Comparison of ENCODE assay signal across 7 cellular contexts in genomic region chr10:32446701-32447406, GRCh38. TPM values are rescaled to one million over a fixed set of nuclear protein-coding genes. Genes with fewer than 3 reads are reported as not detected.
DNase-seq lines count a peak whose midpoint lies in the region; ATAC-seq and TF ChIP-seq lines count a peak whose summit lies in the region.

No MANE protein-coding gene starts in this region.

- no peaks in the 10 kb centered on the region for H3K36me3 Mint-ChIP-seq in neural progenitor cell

- H3K27me3 ChIP-seq in HUES6 (ENCODE audit: control insufficient read depth, insufficient read depth, low read length): peaks cover 2% of the 10 kb centered on the region; the same call in 1 of the 2 replicates
- H3K27me3 ChIP-seq in neural progenitor cell: no peaks in the 10 kb centered on the region

- peak overlapping the region; percentile 69; the same call in 1 of the 2 replicates for H3K27ac ChIP-seq in HUES6 (ENCODE audit: low read depth, low read length)
- H3K27ac ChIP-seq in VCaP: peak overlapping the region; percentile 93
- H3K27ac ChIP-seq in neural progenitor cell: no peak overlapping the region

- H3K36me3 ChIP-seq in HUES6 (ENCODE audit: control insufficient read depth, insufficient read depth, low read length) (no peaks in the 10 kb centered on the region), neural progenitor cell (no peaks in the 10 kb centered on the region)

- peak overlapping the region; percentile 98 for H3K27ac Mint-ChIP-seq in neural progenitor cell

- TF ChIP-seq CTCF in VCaP (conservative IDR thresholded peaks at IDR 0.05) (no peak), fibroblast of villous mesenchyme (IDR thresholded peaks at IDR 0.05; ENCODE audit: insufficient read depth, low read depth, low read length) (no peak), neural progenitor cell (IDR thresholded peaks at IDR 0.05) (no peak)

- H3K9me3 ChIP-seq in HUES6 (ENCODE audit: control insufficient read depth, insufficient read depth, low read depth, low read length) (no peaks in the 10 kb centered on the region), neural progenitor cell (ENCODE audit: low read depth) (no peaks in the 10 kb centered on the region)

- H3K4me1 ChIP-seq in HUES6 (ENCODE audit: control insufficient read depth, insufficient read depth, low read length) (no peaks in the 10 kb centered on the region), neural progenitor cell (peaks cover 5% of the 10 kb centered on the region)

- no peaks in the 10 kb centered on the region for H3K27me3 Mint-ChIP-seq in neural progenitor cell (ENCODE audit: insufficient read depth, low read depth)

- no peaks in the 10 kb centered on the region for H3K79me2 ChIP-seq in neural progenitor cell (ENCODE audit: low read depth)

- peaks cover 3% of the 10 kb centered on the region for H3K9me3 Mint-ChIP-seq in neural progenitor cell

- DNase-seq in EH (ENCODE audit: low read depth): peak; percentile 41
- peak; percentile 4 for DNase-seq in fibroblast of villous mesenchyme (ENCODE audit: low read depth)
- no peak for DNase-seq in neural progenitor cell (ENCODE audit: low spot score)
- no peak for DNase-seq in NCI-H1930 (lab: John Stamatoyannopoulos, UW)

- peaks cover 13% of the 10 kb centered on the region for H3F3A ChIP-seq in neural progenitor cell (ENCODE audit: low read depth)

- H3K4me3 ChIP-seq in HUES6 (ENCODE audit: low read depth, low read length) (peak overlapping the region; percentile 75), fibroblast of villous mesenchyme (ENCODE audit: low read depth, low read length) (peak overlapping the region; percentile 66), neural progenitor cell (peak overlapping the region; percentile 58)

- ATAC-seq in HG03280 (IDR thresholded peaks at IDR 0.05; ENCODE audit: unreplicated experiment): no peak

- H3K9ac ChIP-seq in HUES6 (ENCODE audit: low read length) (peak overlapping the region; percentile 71), neural progenitor cell (no peak overlapping the region)

- no peaks in the 10 kb centered on the region for H4K20me1 ChIP-seq in neural progenitor cell (ENCODE audit: low read depth)

- peak overlapping the region; percentile 89 for H3K4me3 Mint-ChIP-seq in neural progenitor cell

- H3K4me1 Mint-ChIP-seq in neural progenitor cell: peaks cover 14% of the 10 kb centered on the region

- peak overlapping the region; percentile 84 for H3K4me2 ChIP-seq in neural progenitor cell

- H2AFZ ChIP-seq in neural progenitor cell (replicated peaks): peak overlapping the region; percentile 94

RNA-seq across cellular contexts. Expression of gene CCDC7, which starts 0.9 kb away (rescaled TPM):
- total RNA-seq in fibroblast of villous mesenchyme (9.3 and 20.3 TPM in 2 replicates), neural progenitor cell (ENCODE audit: low replicate concordance) (4.1 and 6.9 TPM in 2 replicates)

Comparison
In these comparisons a context has a peak if more than half of its experiments do, and no peak if none do; other contexts are left out.
1. DNase-seq: peak in EH (single experiment) and fibroblast of villous mesenchyme (single experiment); none in neural progenitor cell (single experiment) and NCI-H1930 (0 of 2).
2. Peak in every context shown above with its lines, with median percentiles within 50 percentile points of each other: H3K4me3 ChIP-seq.